ENCODE assay signal across 22 cellular contexts in the genomic region with DNA sequence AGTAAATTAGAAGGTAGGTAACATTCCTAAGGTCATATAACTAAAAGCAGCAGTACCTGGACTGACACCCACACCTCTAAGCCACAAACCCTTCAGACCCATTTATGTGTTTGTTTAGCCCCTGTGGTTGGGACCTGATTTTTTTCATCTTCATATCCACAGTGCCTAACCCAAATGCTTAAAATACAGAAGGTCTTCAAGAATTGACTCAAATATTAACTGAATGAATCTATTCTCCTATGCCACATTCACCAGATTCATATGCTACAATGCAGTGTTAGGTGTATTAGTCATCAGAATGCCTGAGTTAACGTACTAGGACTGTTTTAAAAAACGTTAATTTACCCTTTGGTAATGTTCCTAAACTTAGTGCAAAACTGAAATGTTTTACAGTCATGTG.
A peak's percentile ranks its signal among the peaks of the same experiment; 100 is the strongest.
DNase-seq lines count a peak whose midpoint lies in the region; ATAC-seq, FAIRE-seq and TF ChIP-seq lines count a peak whose summit lies in the region.
"Had no signal": no experiment of that assay in that cellular context is flagged by ENCODE, and none has a peak within 500 bp of the region (broad histone marks: within the 10 kb centered on the region; RNA-seq: fewer than 3 reads in every experiment).

No MANE protein-coding gene starts in this region.

- no peak overlapping the region for H3K27ac ChIP-seq in astrocyte (ENCODE audit: low read depth, low read length)
- H3K27ac ChIP-seq: BLaER1 treated with 17β-estradiol and CSF1 and Interleukin-3, amounts not matched to agents 10 nM and 100 nM; GM23248; heart left ventricle; lower lobe of right lung; RWPE1; vagina had no signal

- POLR2A ChIA-PET in HEK293T (lab: Yijun Ruan, JAX): no interaction called here

- peak overlapping the region; percentile 16 for H3K4me2 ChIP-seq in astrocyte (ENCODE audit: low read length)
- H3K4me2 ChIP-seq: BLaER1 treated with 17β-estradiol and CSF1 and Interleukin-3, amounts not matched to agents 10 nM and 100 nM had no signal

- FAIRE-seq in astrocyte (lab: Jason Lieb, UNC): peak; percentile 58

- H3K27ac Mint-ChIP-seq in astrocyte (ENCODE audit: unreplicated experiment): no peak overlapping the region
- H3K27ac Mint-ChIP-seq: activated CD4-positive, alpha-beta T cell treated with anti-CD3 and anti-CD28 coated beads, Interleukin-2, amount 10 ng/mL, durations not matched to agents 24 days and 14 days; immature natural killer cell had no signal

- no peaks in the 10 kb centered on the region for H3K4me1 Mint-ChIP-seq in astrocyte (ENCODE audit: low read depth, unreplicated experiment)
- H3K4me1 Mint-ChIP-seq: immature natural killer cell had no signal

- peaks cover 13% of the 10 kb centered on the region for H3K36me3 Mint-ChIP-seq in astrocyte (ENCODE audit: low read depth, unreplicated experiment)

- H3K9me3 ChIP-seq in astrocyte (ENCODE audit: insufficient read depth, low read depth, low read length): no peaks in the 10 kb centered on the region
- H3K9me3 ChIP-seq: heart left ventricle, lower lobe of right lung, vagina had no signal

- H3K27me3 ChIP-seq in astrocyte (ENCODE audit: insufficient read depth, low read length): no peaks in the 10 kb centered on the region
- H3K27me3 ChIP-seq: BLaER1 treated with 17β-estradiol and CSF1 and Interleukin-3, amounts not matched to agents 10 nM and 100 nM; heart left ventricle; vagina had no signal

- H3K36me3 ChIP-seq in astrocyte (ENCODE audit: insufficient read depth, low read length): no peaks in the 10 kb centered on the region
- H3K36me3 ChIP-seq: lower lobe of right lung, vagina had no signal

- H2AFZ ChIP-seq in astrocyte (ENCODE audit: low read depth, low read length): no peak overlapping the region
- H2AFZ ChIP-seq: GM23248 had no signal

- H3K9ac ChIP-seq in astrocyte (ENCODE audit: low read length): no peak overlapping the region
- H3K9ac ChIP-seq: BLaER1 treated with 17β-estradiol and CSF1 and Interleukin-3, amounts not matched to agents 10 nM and 100 nM; GM23248 had no signal

- H3K4me3 Mint-ChIP-seq in astrocyte (ENCODE audit: unreplicated experiment): no peak overlapping the region
- H3K4me3 Mint-ChIP-seq: activated CD4-positive, alpha-beta T cell treated with anti-CD3 and anti-CD28 coated beads, Interleukin-2, amount 10 ng/mL, durations not matched to agents 24 days and 14 days; immature natural killer cell had no signal

- ATAC-seq in GM19463 (IDR thresholded peaks at IDR 0.05; ENCODE audit: unreplicated experiment) (peak; percentile 84), HG03460 (IDR thresholded peaks at IDR 0.05; ENCODE audit: unreplicated experiment) (peak; percentile 49)
- ATAC-seq: heart left ventricle, lower lobe of right lung had no signal

- DNase-seq in AG10803 (ENCODE audit: low read depth): peak; percentile 0
- peak; percentile 69 for DNase-seq in astrocyte (ENCODE audit: low read depth)
- no peak for DNase-seq in NCI-H187 treated with DMSO at 0.1 percent for 48 hours (lab: John Stamatoyannopoulos, UW)
- no peak for DNase-seq in stimulated activated CD4-positive, alpha-beta T cell treated with anti-CD3 and anti-CD28 coated beads, Interleukin-2, amount 100 ng/mL, for 24 hours
- DNase-seq in HEK293T (ENCODE audit: extremely low spot score): no peak
- DNase-seq in activated effector memory CD4-positive, alpha-beta T cell treated with anti-CD3 and anti-CD28 coated beads, Interleukin-2, amount 50 U/mL, for 16 hours: no peak
- DNase-seq: activated CD4-positive, alpha-beta T cell treated with anti-CD3 and anti-CD28 coated beads, Interleukin-2, amount 10 ng/mL, durations not matched to agents 24 days and 14 days; activated CD8-positive, alpha-beta memory T cell treated with anti-CD3 and anti-CD28 coated beads, Interleukin-2, amount 50 U/mL, for 48 hours; activated naive CD4-positive, alpha-beta T cell; GM23248; heart left ventricle; immature natural killer cell; lower lobe of right lung; NCI-H510A; retina; stimulated activated CD4-positive, alpha-beta T cell treated with anti-CD3 and anti-CD28 coated beads, Interleukin-12 subunit alpha, Interleukin-12 subunit beta, amount 100 ng/mL, for 4 hours; substantia nigra had no signal

- H3K4me3 ChIP-seq in AG10803 (ENCODE audit: low read length) (no peak overlapping the region), astrocyte (ENCODE audit: insufficient read depth, low read depth, low read length) (no peak overlapping the region)
- H3K4me3 ChIP-seq: BLaER1 treated with 17β-estradiol and CSF1 and Interleukin-3, amounts not matched to agents 10 nM and 100 nM; GM23248; heart left ventricle; lower lobe of right lung; vagina had no signal

- no peaks in the 10 kb centered on the region for H4K20me1 ChIP-seq in astrocyte (ENCODE audit: insufficient read depth, low read length)
- H4K20me1 ChIP-seq: BLaER1 treated with 17β-estradiol and CSF1 and Interleukin-3, amounts not matched to agents 10 nM and 100 nM had no signal

- CTCF ChIA-PET in HEK293T (lab: Yijun Ruan, JAX): interaction anchor here (0.6 kb wide), 1 partner anchor 45 kb away, joined by 7 read pairs; no protein-coding TSS in a partner anchor

- TF ChIP-seq CTCF in AG10803 (conservative IDR thresholded peaks at IDR 0.05; ENCODE audit: low read length): no peak
- no peak for TF ChIP-seq CTCF in astrocyte (IDR thresholded peaks at IDR 0.05; ENCODE audit: insufficient read depth, low read depth, low read length)

- peaks cover 5% of the 10 kb centered on the region for H3K4me1 ChIP-seq in astrocyte (ENCODE audit: insufficient read depth, low read length)
- H3K4me1 ChIP-seq: heart left ventricle, lower lobe of right lung, vagina had no signal

- peaks cover 14% of the 10 kb centered on the region for H3K9me3 Mint-ChIP-seq in astrocyte (ENCODE audit: unreplicated experiment)

- H3K79me2 ChIP-seq in astrocyte (ENCODE audit: insufficient read depth, low read length): no peaks in the 10 kb centered on the region

- no peaks in the 10 kb centered on the region for H3K27me3 Mint-ChIP-seq in astrocyte (ENCODE audit: low read depth, unreplicated experiment)
- H3K27me3 Mint-ChIP-seq: activated CD4-positive, alpha-beta T cell treated with anti-CD3 and anti-CD28 coated beads, Interleukin-2, amount 10 ng/mL, durations not matched to agents 24 days and 14 days had no signal

TF ChIP-seq in HEK293T, 16 proteins besides CTCF, POLR2A, EP300 and RAD21:
- TF ChIP-seq SUZ12 (IDR thresholded peaks at IDR 0.05): no peak
- TF ChIP-seq, protein P1, sequence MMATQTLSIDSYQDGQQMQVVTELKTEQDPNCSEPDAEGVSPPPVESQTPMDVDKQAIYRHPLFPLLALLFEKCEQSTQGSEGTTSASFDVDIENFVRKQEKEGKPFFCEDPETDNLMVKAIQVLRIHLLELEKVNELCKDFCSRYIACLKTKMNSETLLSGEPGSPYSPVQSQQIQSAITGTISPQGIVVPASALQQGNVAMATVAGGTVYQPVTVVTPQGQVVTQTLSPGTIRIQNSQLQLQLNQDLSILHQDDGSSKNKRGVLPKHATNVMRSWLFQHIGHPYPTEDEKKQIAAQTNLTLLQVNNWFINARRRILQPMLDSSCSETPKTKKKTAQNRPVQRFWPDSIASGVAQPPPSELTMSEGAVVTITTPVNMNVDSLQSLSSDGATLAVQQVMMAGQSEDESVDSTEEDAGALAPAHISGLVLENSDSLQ (IDR thresholded peaks at IDR 0.05): no peak
- no peak for TF ChIP-seq FOXK2 (IDR thresholded peaks at IDR 0.05)
- TF ChIP-seq ELF4 (IDR thresholded peaks at IDR 0.05): no peak
- no peak for TF ChIP-seq TARDBP (IDR thresholded peaks at IDR 0.05)
- no peak for TF ChIP-seq ARNT (IDR thresholded peaks at IDR 0.05)
- TF ChIP-seq SP1 (IDR thresholded peaks at IDR 0.05): no peak
- no peak for TF ChIP-seq ZNF384 (IDR thresholded peaks at IDR 0.05)
- TF ChIP-seq FOXA1 (IDR thresholded peaks at IDR 0.05): no peak
- TF ChIP-seq FOXM1 (IDR thresholded peaks at IDR 0.05; ENCODE audit: borderline replicate concordance): no peak
- no peak for TF ChIP-seq L3MBTL2 (conservative IDR thresholded peaks at IDR 0.05)
- TF ChIP-seq CTBP1 (IDR thresholded peaks at IDR 0.05; ENCODE audit: borderline replicate concordance): no peak
- TF ChIP-seq BHLHE40 (IDR thresholded peaks at IDR 0.05; ENCODE audit: borderline replicate concordance): no peak
- no peak for TF ChIP-seq NFRKB (IDR thresholded peaks at IDR 0.05)

Comparison
In these comparisons a context has a peak if more than half of its experiments do, and no peak if none do; other contexts are left out.
1. DNase-seq: peak in AG10803 (single experiment) and astrocyte (single experiment); none in NCI-H187 treated with DMSO at 0.1 percent for 48 hours (single experiment), stimulated activated CD4-positive, alpha-beta T cell treated with anti-CD3 and anti-CD28 coated beads, Interleukin-2, amount 100 ng/mL, for 24 hours (0 of 2), HEK293T (single experiment) and activated effector memory CD4-positive, alpha-beta T cell treated with anti-CD3 and anti-CD28 coated beads, Interleukin-2, amount 50 U/mL, for 16 hours (single experiment).